9 cellular contexts compared by ENCODE assay signal in the genomic region with DNA sequence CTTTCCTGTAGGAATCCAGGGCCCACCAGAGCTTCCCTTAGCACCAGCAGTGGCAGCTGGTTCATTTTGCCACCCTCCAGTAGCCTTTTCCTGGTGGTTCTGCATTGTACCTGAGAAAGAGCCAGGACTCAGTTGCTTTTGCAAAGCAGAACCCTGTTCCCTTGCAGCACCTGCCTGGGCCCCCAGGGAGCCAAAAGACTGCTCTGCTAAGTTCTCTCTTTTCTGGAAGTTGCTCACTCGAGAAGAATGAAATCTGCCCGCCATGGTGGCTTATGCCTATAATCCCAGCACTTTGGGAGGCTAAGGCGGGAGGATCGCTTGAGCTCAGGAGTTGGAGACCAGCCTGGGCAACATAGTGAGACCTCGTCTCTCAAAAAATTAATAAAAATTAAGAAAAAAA. TPM values are rescaled to one million over a fixed set of nuclear protein-coding genes. Genes with fewer than 3 reads are reported as not detected.
"Had no signal": no experiment of that assay in that cellular context is flagged by ENCODE, and none has a peak within 500 bp of the region (broad histone marks: within the 10 kb centered on the region; RNA-seq: fewer than 3 reads in every experiment).

No MANE protein-coding gene starts in this region.

- ATAC-seq: HCT116 had no signal

- H3K4me1 ChIP-seq: HAP-1 had no signal

- H3K9me3 ChIP-seq: HAP-1 had no signal

- H3K27ac Mint-ChIP-seq: HFFc6 had no signal

- H3K9me3 Mint-ChIP-seq: HFFc6 had no signal

- DNase-seq: GM23248, GOT3, H7, HFFc6, IMR-90 had no signal

- H3K4me3 Mint-ChIP-seq: HFFc6 had no signal

- H3K27ac ChIP-seq: GM23248 had no signal

- H3K4me3 ChIP-seq: GM23248, HAP-1 had no signal

RNA-seq across cellular contexts. Expression of a gene that starts 24.0 kb away (rescaled TPM):
- total RNA-seq: GM23248, H4, H7, HFFc6, HT-29, IMR-90 had no signal

RNA-seq across cellular contexts. Expression of a gene that starts 58.3 kb away (rescaled TPM):
- total RNA-seq: HT-29 had no signal
